In the genomic region with DNA sequence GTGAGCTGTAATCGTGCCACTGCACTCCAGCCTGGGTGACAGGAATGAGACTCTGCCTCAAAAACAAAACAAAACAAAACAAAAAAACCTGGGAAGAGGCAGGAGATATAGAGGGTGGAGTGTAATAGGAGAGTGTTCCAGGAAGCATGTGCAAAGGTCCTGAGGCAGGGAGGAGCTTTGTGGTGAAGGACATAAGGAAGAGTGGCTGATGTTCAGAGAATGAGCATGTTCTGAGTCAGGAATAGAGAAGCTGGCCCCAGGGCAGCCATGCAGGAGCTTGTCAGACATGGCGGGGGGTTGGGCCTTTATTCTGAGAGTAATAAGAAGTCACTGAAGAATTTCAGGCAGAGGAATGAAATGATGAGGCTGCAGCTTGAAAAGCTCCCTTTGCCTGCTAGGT, we compare ENCODE assay signal across 17 cellular contexts.
"Had no signal": no experiment of that assay in that cellular context is flagged by ENCODE, and none has a peak within 500 bp of the region (broad histone marks: within the 10 kb centered on the region; RNA-seq: fewer than 3 reads in every experiment).

No MANE protein-coding gene starts in this region.

- H3K27me3 ChIP-seq: hepatocyte had no signal

- H3K36me3 Mint-ChIP-seq: T-cell had no signal

- ATAC-seq: activated naive CD4-positive, alpha-beta T cell treated with anti-CD3 and anti-CD28 coated beads, Interleukin-2, amount 50 U/mL, for 72 hours; left colon; lower lobe of right lung had no signal

- H3K4me3 Mint-ChIP-seq: nephron progenitor cell, T-cell had no signal

- H3K27ac ChIP-seq: hepatocyte, lower lobe of right lung had no signal

- DNase-seq: activated CD4-positive, alpha-beta T cell treated with anti-CD3 and anti-CD28 coated beads, Interleukin-2, amount 50 U/mL, for 1 hour; activated gamma-delta T cell treated with Interleukin-2 at 50 U/mL for 16 hours; dermis blood vessel endothelial cell; effector memory CD4-positive, alpha-beta T cell; foreskin fibroblast; left colon; lower lobe of right lung; nephron progenitor cell; occipital lobe; posterior cingulate gyrus; stimulated activated CD4-positive, alpha-beta T cell treated with anti-CD3 and anti-CD28 coated beads, Interleukin-12 subunit alpha, Interleukin-12 subunit beta, amount 100 ng/mL, for 4 hours; stimulated activated CD4-positive, alpha-beta T cell treated with anti-CD3 and anti-CD28 coated beads, Interleukin-1b, Interleukin-23, amount 100 ng/mL, for 48 hours; stimulated activated CD8-positive, alpha-beta memory T cell treated with anti-CD3 and anti-CD28 coated beads, Interleukin-4, amount 100 ng/mL, for 48 hours; stimulated activated naive CD4-positive, alpha-beta T cell; T-cell had no signal

- H3K36me3 ChIP-seq: lower lobe of right lung had no signal

- H3K4me3 ChIP-seq: hepatocyte, lower lobe of right lung had no signal
